Comparison of ENCODE assay signal across 20 cellular contexts in genomic region chr12:127722651-127723050, GRCh38.
DNase-seq lines count a peak whose midpoint lies in the region; ATAC-seq lines count a peak whose summit lies in the region.
"Had no signal": no experiment of that assay in that cellular context is flagged by ENCODE, and none has a peak within 500 bp of the region (broad histone marks: within the 10 kb centered on the region; RNA-seq: fewer than 3 reads in every experiment).

No MANE protein-coding gene starts in this region.

- H3K4me3 ChIP-seq in SJCRH30 = no peak overlapping the region

- peak; percentile 14 for DNase-seq in DMS153 (lab: John Stamatoyannopoulos, UW)
- no peak for DNase-seq in DMS153 treated with DMSO at 0.1 percent for 48 hours (lab: John Stamatoyannopoulos, UW; ENCODE audit: unreplicated experiment)
- peak; percentile 76 for DNase-seq in NCI-H446 treated with DMSO at 0.1 percent for 48 hours (lab: John Stamatoyannopoulos, UW)
- peak in 1 of 2 experiments; percentile 38 for DNase-seq in SJCRH30
- no peak for DNase-seq in Kasumi-1 (lab: John Stamatoyannopoulos, UW)
- no peak for DNase-seq in T-helper 2 cell
- DNase-seq: CD4-positive, CD25-positive, alpha-beta regulatory T cell; GF-D8; H7; IMR-90; Karpas-422; MM.1S; NCI-H1930; NCI-H69; T-cell; T1000 had no signal

- no peaks in the 10 kb centered on the region for H3K9me3 ChIP-seq in SJCRH30 (replicated peaks)
- H3K9me3 ChIP-seq: SK-N-SH had no signal

- H3K36me3 ChIP-seq in SJCRH30 = no peaks in the 10 kb centered on the region

- H3K4me1 ChIP-seq in SJCRH30 = peaks cover 15% of the 10 kb centered on the region

- H3K27ac ChIP-seq in SJCRH30 (peak overlapping the region; percentile 33; the same call in 1 of the 2 replicates), temporal lobe (ENCODE audit: low read depth, low read length) (peak overlapping the region; percentile 18)
- H3K27ac ChIP-seq: 22Rv1 had no signal

- no peaks in the 10 kb centered on the region for H3K27me3 ChIP-seq in SJCRH30

- no peak for ATAC-seq in HG02763 (IDR thresholded peaks at IDR 0.05; ENCODE audit: unreplicated experiment)
- ATAC-seq: T-cell had no signal

Comparison
In these comparisons a context has a peak if more than half of its experiments do, and no peak if none do; other contexts are left out.
1. DNase-seq: peak in DMS153 (single experiment) and NCI-H446 treated with DMSO at 0.1 percent for 48 hours (single experiment); none in DMS153 treated with DMSO at 0.1 percent for 48 hours (single experiment), Kasumi-1 (0 of 2) and T-helper 2 cell (0 of 5).